In the genomic region with DNA sequence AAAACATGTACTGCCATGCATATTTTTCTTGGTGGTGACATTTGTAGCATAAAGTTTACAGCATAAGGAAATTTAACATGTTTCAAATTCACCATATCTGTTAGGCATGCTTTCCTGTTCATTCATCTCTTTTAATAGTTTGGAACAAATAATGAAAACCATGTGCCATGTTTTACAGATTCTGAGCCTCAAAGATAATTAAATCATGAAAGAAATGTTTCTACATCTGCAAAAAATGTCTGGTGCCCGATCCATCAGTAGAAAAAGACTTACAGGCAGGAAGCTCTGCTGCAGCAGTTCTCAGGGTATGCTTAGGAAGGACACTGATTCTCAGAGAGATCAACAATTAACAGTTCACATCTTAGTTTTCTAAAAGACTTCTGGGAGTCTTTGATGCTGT, we compare ENCODE assay signal across 20 cellular contexts.
A peak's percentile ranks its signal among the peaks of the same experiment; 100 is the strongest.
DNase-seq lines count a peak whose midpoint lies in the region; ATAC-seq and TF ChIP-seq lines count a peak whose summit lies in the region.
"Had no signal": no experiment of that assay in that cellular context is flagged by ENCODE, and none has a peak within 500 bp of the region (broad histone marks: within the 10 kb centered on the region; RNA-seq: fewer than 3 reads in every experiment).

No MANE protein-coding gene starts in this region.

- no peak overlapping the region for H3K9ac ChIP-seq in Karpas-422 (ENCODE audit: low read length)
- H3K9ac ChIP-seq: BLaER1 treated with 17β-estradiol and CSF1 and Interleukin-3, amounts not matched to agents 10 nM and 100 nM had no signal

- no peak overlapping the region for H3K27ac ChIP-seq in Karpas-422 (ENCODE audit: low read length)
- H3K27ac ChIP-seq: 22Rv1; BLaER1 treated with 17β-estradiol and CSF1 and Interleukin-3, amounts not matched to agents 10 nM and 100 nM had no signal

- no peaks in the 10 kb centered on the region for H3K9me3 ChIP-seq in Karpas-422 (ENCODE audit: low read length)
- H3K9me3 ChIP-seq: BE2C; BLaER1 treated with 17β-estradiol and CSF1 and Interleukin-3, amounts not matched to agents 10 nM and 100 nM; HAP-1 had no signal

- DNase-seq in Karpas-422 = no peak
- DNase-seq in SK-N-DZ (ENCODE audit: low spot score) = peak; percentile 23
- no peak for DNase-seq in Kasumi-1 (lab: John Stamatoyannopoulos, UW)
- DNase-seq: AML-193; BE2C; CD4-positive, alpha-beta T cell; CD8-positive, alpha-beta memory T cell; DMS 273 treated with DMSO at 0.1 percent for 48 hours; DMS79; EL; GDM1; GOT3; HFFc6 had no signal

- H3K36me3 ChIP-seq in Karpas-422 (ENCODE audit: insufficient read depth, low read length) = no peaks in the 10 kb centered on the region
- H3K36me3 ChIP-seq: BE2C; BLaER1 treated with 17β-estradiol and CSF1 and Interleukin-3, amounts not matched to agents 10 nM and 100 nM; HAP-1 had no signal

- H3K9me2 ChIP-seq in Karpas-422 (replicated peaks; ENCODE audit: insufficient read depth, low read length) = no peaks in the 10 kb centered on the region

- peak overlapping the region; percentile 47 for H2AFZ ChIP-seq in Karpas-422 (ENCODE audit: low read length)

- H3K4me1 ChIP-seq in Karpas-422 (ENCODE audit: low read length) = peaks cover 58% of the 10 kb centered on the region
- H3K4me1 ChIP-seq: BLaER1 treated with 17β-estradiol and CSF1 and Interleukin-3, amounts not matched to agents 10 nM and 100 nM; HAP-1 had no signal

- H3K4me3 ChIP-seq in Karpas-422 (ENCODE audit: low read length) = no peak overlapping the region
- H3K4me3 ChIP-seq: BLaER1 treated with 17β-estradiol and CSF1 and Interleukin-3, amounts not matched to agents 10 nM and 100 nM; GM12878; HAP-1 had no signal

- no peaks in the 10 kb centered on the region for H4K20me1 ChIP-seq in Karpas-422 (ENCODE audit: insufficient read depth, low read depth, low read length)
- H4K20me1 ChIP-seq: BLaER1 treated with 17β-estradiol and CSF1 and Interleukin-3, amounts not matched to agents 10 nM and 100 nM had no signal

- H3K27me3 ChIP-seq in Karpas-422 (ENCODE audit: low read length) = no peaks in the 10 kb centered on the region
- H3K27me3 ChIP-seq: BE2C; BLaER1 treated with 17β-estradiol and CSF1 and Interleukin-3, amounts not matched to agents 10 nM and 100 nM had no signal

- ATAC-seq in SK-N-SH treated with all-trans-retinoic acid at 6 μM for 48 hours (no peak), GM18519 (IDR thresholded peaks at IDR 0.05; ENCODE audit: low FRiP score, unreplicated experiment) (no peak), GM21529 (IDR thresholded peaks at IDR 0.05; ENCODE audit: unreplicated experiment) (no peak)
- ATAC-seq: GM12878 had no signal

- H3K4me2 ChIP-seq in Karpas-422 (ENCODE audit: low read depth, low read length, poor library complexity, severe bottlenecking) = no peak overlapping the region
- H3K4me2 ChIP-seq: BLaER1 treated with 17β-estradiol and CSF1 and Interleukin-3, amounts not matched to agents 10 nM and 100 nM had no signal

- H3K79me2 ChIP-seq in Karpas-422 (ENCODE audit: low read length) = no peaks in the 10 kb centered on the region

TF ChIP-seq in SK-N-SH treated with all-trans-retinoic acid at 6 μM for 48 hours, 23 proteins besides CTCF, POLR2A, EP300 and RAD21:
- TF ChIP-seq OSR1 (CRISPR knock-in tag; IDR thresholded peaks at IDR 0.05) (no peak), TCF4 (CRISPR knock-in tag; IDR thresholded peaks at IDR 0.05; ENCODE audit: borderline replicate concordance) (peak; percentile 90), ZNF8 (CRISPR knock-in tag; IDR thresholded peaks at IDR 0.05) (peak; percentile 57; the same call in 1 of the 2 replicates)
- TF ChIP-seq, protein P1, sequence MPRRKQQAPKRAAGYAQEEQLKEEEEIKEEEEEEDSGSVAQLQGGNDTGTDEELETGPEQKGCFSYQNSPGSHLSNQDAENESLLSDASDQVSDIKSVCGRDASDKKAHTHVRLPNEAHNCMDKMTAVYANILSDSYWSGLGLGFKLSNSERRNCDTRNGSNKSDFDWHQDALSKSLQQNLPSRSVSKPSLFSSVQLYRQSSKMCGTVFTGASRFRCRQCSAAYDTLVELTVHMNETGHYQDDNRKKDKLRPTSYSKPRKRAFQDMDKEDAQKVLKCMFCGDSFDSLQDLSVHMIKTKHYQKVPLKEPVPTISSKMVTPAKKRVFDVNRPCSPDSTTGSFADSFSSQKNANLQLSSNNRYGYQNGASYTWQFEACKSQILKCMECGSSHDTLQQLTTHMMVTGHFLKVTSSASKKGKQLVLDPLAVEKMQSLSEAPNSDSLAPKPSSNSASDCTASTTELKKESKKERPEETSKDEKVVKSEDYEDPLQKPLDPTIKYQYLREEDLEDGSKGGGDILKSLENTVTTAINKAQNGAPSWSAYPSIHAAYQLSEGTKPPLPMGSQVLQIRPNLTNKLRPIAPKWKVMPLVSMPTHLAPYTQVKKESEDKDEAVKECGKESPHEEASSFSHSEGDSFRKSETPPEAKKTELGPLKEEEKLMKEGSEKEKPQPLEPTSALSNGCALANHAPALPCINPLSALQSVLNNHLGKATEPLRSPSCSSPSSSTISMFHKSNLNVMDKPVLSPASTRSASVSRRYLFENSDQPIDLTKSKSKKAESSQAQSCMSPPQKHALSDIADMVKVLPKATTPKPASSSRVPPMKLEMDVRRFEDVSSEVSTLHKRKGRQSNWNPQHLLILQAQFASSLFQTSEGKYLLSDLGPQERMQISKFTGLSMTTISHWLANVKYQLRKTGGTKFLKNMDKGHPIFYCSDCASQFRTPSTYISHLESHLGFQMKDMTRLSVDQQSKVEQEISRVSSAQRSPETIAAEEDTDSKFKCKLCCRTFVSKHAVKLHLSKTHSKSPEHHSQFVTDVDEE (CRISPR knock-in tag; IDR thresholded peaks at IDR 0.05) = peak; percentile 60; the same call in 1 of the 2 replicates
